In the genomic region with DNA sequence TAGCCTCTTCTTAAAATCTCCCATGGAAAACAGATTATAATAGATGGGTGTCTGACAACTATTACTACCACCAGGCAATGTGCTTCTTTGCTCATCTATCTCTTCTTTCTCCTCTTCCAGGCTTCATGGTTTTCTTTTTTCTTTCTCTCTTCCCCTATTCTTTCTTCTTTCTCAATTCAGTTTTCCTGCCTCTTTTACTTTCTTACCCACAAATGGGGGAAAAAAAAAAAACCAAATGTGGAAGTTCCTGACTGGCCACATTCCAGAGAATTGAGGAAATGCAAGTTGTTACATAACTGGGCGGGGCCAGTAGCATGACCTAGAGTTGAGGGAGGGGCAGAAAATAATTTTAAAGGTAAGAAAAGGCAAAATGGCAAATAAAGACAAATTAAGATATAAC, we compare ENCODE assay signal across 10 cellular contexts. TPM values are rescaled to one million over a fixed set of nuclear protein-coding genes. Genes with fewer than 3 reads are reported as not detected.
DNase-seq lines count a peak whose midpoint lies in the region; ATAC-seq and TF ChIP-seq lines count a peak whose summit lies in the region.
"Had no signal": no experiment of that assay in that cellular context is flagged by ENCODE, and none has a peak within 500 bp of the region (broad histone marks: within the 10 kb centered on the region; RNA-seq: fewer than 3 reads in every experiment).

No MANE protein-coding gene starts in this region.

- no peak for TF ChIP-seq CTCF in RWPE2 (IDR thresholded peaks at IDR 0.05; ENCODE audit: poor library complexity, severe bottlenecking)
- no peak for TF ChIP-seq CTCF in foreskin keratinocyte (conservative IDR thresholded peaks at IDR 0.05)
- no peak for TF ChIP-seq CTCF in smooth muscle cell (IDR thresholded peaks at IDR 0.05; ENCODE audit: borderline replicate concordance, insufficient read depth, poor library complexity, severe bottlenecking)
- no peak for TF ChIP-seq CTCF in A673 (conservative IDR thresholded peaks at IDR 0.05; ENCODE audit: low read depth, low read length)

- intact Hi-C loops in A673 (cut with micrococcal nuclease; ENCODE audit: unreplicated experiment) = no loop called here

- ATAC-seq in RWPE2 (ENCODE audit: low read depth) (peak; percentile 44; the same call in 1 of the 3 replicates), foreskin keratinocyte (no peak), esophagus mucosa (no peak)
- ATAC-seq in stimulated activated naive CD8-positive, alpha-beta T cell treated with anti-CD3 and anti-CD28 coated beads, Interleukin-15, Interleukin-2, amounts not matched to agents 100 U/mL and 50 U/mL, for 24 hours = no peak

- H3K4me3 ChIP-seq in RWPE2 (ENCODE audit: severe bottlenecking) (no peak overlapping the region), smooth muscle cell (no peak overlapping the region), A673 (ENCODE audit: low read depth, low read length, poor library complexity, severe bottlenecking) (no peak overlapping the region)
- H3K4me3 ChIP-seq: HAP-1 had no signal

- peak overlapping the region; percentile 7 for H2AFZ ChIP-seq in smooth muscle cell (ENCODE audit: low read depth)

- DNase-seq in HT1080 (ENCODE audit: low read depth) = peak; percentile 23
- DNase-seq in RWPE2 (ENCODE audit: low spot score) = no peak
- DNase-seq in foreskin keratinocyte = peak; percentile 59 to 83
- DNase-seq in smooth muscle cell (lab: John Stamatoyannopoulos, UW; ENCODE audit: unreplicated experiment) = no peak
- no peak for DNase-seq in stimulated activated naive CD8-positive, alpha-beta T cell treated with anti-CD3 and anti-CD28 coated beads, Interleukin-15, Interleukin-2, amounts not matched to agents 100 U/mL and 50 U/mL, for 24 hours
- DNase-seq in A673 (ENCODE audit: low spot score) = no peak
- DNase-seq: activated T-cell treated with anti-CD3 and anti-CD28 coated beads, Interleukin-2, amount 50 U/mL, for 48 hours; NCI-H1436 treated with DMSO at 0.1 percent for 48 hours had no signal

- peak overlapping the region; percentile 7 for H3K4me2 ChIP-seq in smooth muscle cell

- H4K20me1 ChIP-seq in smooth muscle cell (ENCODE audit: low read depth) = no peaks in the 10 kb centered on the region

- no peaks in the 10 kb centered on the region for H3K36me3 ChIP-seq in RWPE2 (ENCODE audit: low read depth)
- H3K36me3 ChIP-seq in smooth muscle cell (ENCODE audit: low read depth) = no peaks in the 10 kb centered on the region
- no peaks in the 10 kb centered on the region for H3K36me3 ChIP-seq in A673 (ENCODE audit: insufficient read depth, low read length, poor library complexity, severe bottlenecking)
- H3K36me3 ChIP-seq: HAP-1 had no signal

- H3K9me3 ChIP-seq in RWPE2 (ENCODE audit: severe bottlenecking) (no peaks in the 10 kb centered on the region), smooth muscle cell (replicated peaks; ENCODE audit: low read depth) (no peaks in the 10 kb centered on the region), A673 (ENCODE audit: low read depth, low read length, poor library complexity, severe bottlenecking) (no peaks in the 10 kb centered on the region)
- H3K9me3 ChIP-seq: HAP-1 had no signal

- H3K9ac ChIP-seq in smooth muscle cell (ENCODE audit: low read depth) = no peak overlapping the region

- no peaks in the 10 kb centered on the region for H3K79me2 ChIP-seq in smooth muscle cell (ENCODE audit: low read depth)

- no TSS peak for BruUV-seq in A673 (replicated peaks; lab: Mats Ljungman, UMichigan)

- H3K4me1 ChIP-seq in RWPE2 (ENCODE audit: insufficient read depth, poor library complexity, severe bottlenecking) (peaks cover 24% of the 10 kb centered on the region), foreskin keratinocyte (peaks cover 26% of the 10 kb centered on the region), smooth muscle cell (ENCODE audit: low read depth) (no peaks in the 10 kb centered on the region), A673 (ENCODE audit: insufficient read depth, low read length, poor library complexity, severe bottlenecking) (no peaks in the 10 kb centered on the region)

- WGBS in smooth muscle cell (ENCODE audit: low lambda C conversion rate) = 51% methylated on average over 1 of the region's 1 CpG

- CTCF ChIA-PET in A673 (lab: Charles Lee) = no interaction called here

- peak overlapping the region; percentile 57 for H3K27ac ChIP-seq in RWPE2 (ENCODE audit: poor library complexity, severe bottlenecking)
- no peak overlapping the region for H3K27ac ChIP-seq in foreskin keratinocyte
- H3K27ac ChIP-seq in smooth muscle cell (ENCODE audit: low read depth) = peak overlapping the region; percentile 33
- no peak overlapping the region for H3K27ac ChIP-seq in A673 (ENCODE audit: low read depth, low read length, poor library complexity, severe bottlenecking)

- no peaks in the 10 kb centered on the region for H3F3A ChIP-seq in smooth muscle cell (ENCODE audit: low read depth)

- POLR2A ChIA-PET in A673 (lab: Charles Lee; ENCODE audit: low non-redundant PET) = no interaction called here

- H3K27me3 ChIP-seq in RWPE2 (ENCODE audit: insufficient read depth, poor library complexity, severe bottlenecking) (no peaks in the 10 kb centered on the region), foreskin keratinocyte (no peaks in the 10 kb centered on the region), smooth muscle cell (ENCODE audit: low read depth) (no peaks in the 10 kb centered on the region), A673 (replicated peaks; ENCODE audit: insufficient read depth, low read depth, low read length, poor library complexity) (no peaks in the 10 kb centered on the region)

RNA-seq across cellular contexts. Expression of a gene that starts 10.9 kb away (rescaled TPM):
- 14.3 and 19.0 TPM in 2 replicates for total RNA-seq in HT1080 (2014; rRNA removed; shearing (Covaris generic))
- polyA plus RNA-seq in HT1080 (2015; cell fraction: cytosol; rRNA removed) = 30.2 and 43.9 TPM in 2 replicates
- polyA plus RNA-seq in HT1080 (2015; cell fraction: nucleus; rRNA removed) = 40.1 and 44.4 TPM in 2 replicates
- total RNA-seq in foreskin keratinocyte (41.4 and 46.2 TPM in 2 replicates), smooth muscle cell (30.3 and 40.4 TPM in 2 replicates), A673 (2021) (80.8 and 90.7 TPM in 2 replicates), esophagus mucosa (34.8 TPM)
- polyA plus RNA-seq in foreskin keratinocyte (11.9 and 14.2 TPM in 2 replicates), smooth muscle cell (18.3 and 21.3 TPM in 2 replicates)

RNA-seq across cellular contexts. Expression of a gene that starts 43.2 kb away (rescaled TPM):
- total RNA-seq in HT1080 (2014; rRNA removed; shearing (Covaris generic)) = 0.84 and 2.4 TPM in 2 replicates
- 3.8 and 5.9 TPM in 2 replicates for polyA plus RNA-seq in HT1080 (2015; cell fraction: cytosol; rRNA removed)
- polyA plus RNA-seq in HT1080 (2015; cell fraction: nucleus; rRNA removed) = 3.1 and 4.3 TPM in 2 replicates
- total RNA-seq in foreskin keratinocyte = 0.11 and 0.24 TPM in 2 replicates
- 0.09 and 0.10 TPM in 2 replicates for polyA plus RNA-seq in foreskin keratinocyte
- 0.22 and 3.7 TPM in 2 replicates for total RNA-seq in smooth muscle cell
- polyA plus RNA-seq in smooth muscle cell = 0.24 and 0.43 TPM in 2 replicates
- total RNA-seq in A673 (2021) = 0.13 and 0.17 TPM in 2 replicates
- total RNA-seq in esophagus mucosa = 0.04 TPM

Comparison
In these comparisons a context has a peak if more than half of its experiments do, and no peak if none do; other contexts are left out.
1. DNase-seq: peak in HT1080 (single experiment) and foreskin keratinocyte (2 of 2); none in RWPE2 (single experiment), smooth muscle cell (single experiment), stimulated activated naive CD8-positive, alpha-beta T cell treated with anti-CD3 and anti-CD28 coated beads, Interleukin-15, Interleukin-2, amounts not matched to agents 100 U/mL and 50 U/mL, for 24 hours (single experiment) and A673 (single experiment).
2. H3K27ac ChIP-seq: peak in RWPE2 (single experiment) and smooth muscle cell (single experiment); none in foreskin keratinocyte (single experiment) and A673 (single experiment).